In the genomic region with DNA sequence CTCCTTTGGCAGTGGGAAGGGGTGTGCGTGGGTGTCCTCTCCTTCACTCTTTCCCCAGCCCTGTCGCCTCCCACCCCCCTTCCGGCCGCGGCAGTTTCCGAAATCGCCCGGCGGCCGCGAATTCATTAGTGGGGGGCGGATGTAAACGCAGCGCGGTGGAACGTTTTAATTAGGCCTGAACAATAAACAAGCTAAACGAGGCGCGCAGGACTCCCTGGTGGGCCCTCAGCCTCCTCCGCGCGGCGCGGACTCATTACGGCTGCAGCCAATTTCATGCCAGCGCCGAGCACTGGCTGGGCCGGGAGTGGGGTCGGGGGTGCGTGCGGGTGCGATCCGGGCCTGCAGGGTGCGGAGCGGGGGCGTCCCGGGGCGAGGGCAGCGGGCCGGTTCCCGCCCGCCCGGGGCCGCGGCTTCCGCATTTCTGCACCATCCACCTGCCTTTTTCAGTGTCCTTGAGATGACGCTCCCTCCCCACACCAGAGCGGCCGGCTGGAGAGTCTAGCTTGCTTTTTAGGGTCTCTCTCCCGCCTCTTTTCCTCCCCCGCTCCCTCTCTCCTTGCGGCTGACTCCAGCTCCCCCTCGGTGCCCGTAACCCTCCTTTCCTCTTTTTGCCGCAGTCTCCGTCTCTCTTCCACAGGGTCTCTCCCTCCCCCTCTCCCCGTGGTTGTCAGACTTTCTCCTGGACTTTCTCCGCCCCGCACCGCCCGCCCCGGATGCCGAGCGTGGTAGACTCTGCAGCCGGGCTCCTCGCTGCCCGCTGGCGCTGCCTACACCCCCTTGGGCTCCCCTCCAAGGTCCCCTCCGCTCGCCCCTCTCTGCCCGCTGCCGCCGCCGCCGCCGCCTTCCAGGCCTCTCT, we compare ENCODE assay signal across 1 cellular context.
TF ChIP-seq lines count a peak whose summit lies in the region.

A gene (minus strand): TSS at position 644 of the 856 bp plus-strand sequence.

TF ChIP-seq in HEK293, 187 proteins besides CTCF, POLR2A, EP300 and RAD21 (continued from another document):
- TF ChIP-seq, protein P1, sequence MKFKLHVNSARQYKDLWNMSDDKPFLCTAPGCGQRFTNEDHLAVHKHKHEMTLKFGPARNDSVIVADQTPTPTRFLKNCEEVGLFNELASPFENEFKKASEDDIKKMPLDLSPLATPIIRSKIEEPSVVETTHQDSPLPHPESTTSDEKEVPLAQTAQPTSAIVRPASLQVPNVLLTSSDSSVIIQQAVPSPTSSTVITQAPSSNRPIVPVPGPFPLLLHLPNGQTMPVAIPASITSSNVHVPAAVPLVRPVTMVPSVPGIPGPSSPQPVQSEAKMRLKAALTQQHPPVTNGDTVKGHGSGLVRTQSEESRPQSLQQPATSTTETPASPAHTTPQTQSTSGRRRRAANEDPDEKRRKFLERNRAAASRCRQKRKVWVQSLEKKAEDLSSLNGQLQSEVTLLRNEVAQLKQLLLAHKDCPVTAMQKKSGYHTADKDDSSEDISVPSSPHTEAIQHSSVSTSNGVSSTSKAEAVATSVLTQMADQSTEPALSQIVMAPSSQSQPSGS (tag by site-specific recombination; IDR thresholded peaks at IDR 0.05; ENCODE audit: low read depth): no peak
- TF ChIP-seq ZNF274 (IDR thresholded peaks at IDR 0.05; ENCODE audit: low read length) (no peak), ZNF274 (tag by site-specific recombination; IDR thresholded peaks at IDR 0.05; ENCODE audit: borderline replicate concordance) (no peak), ZNF37A (tag by site-specific recombination; IDR thresholded peaks at IDR 0.05) (no peak), ZSCAN16 (tag by site-specific recombination; IDR thresholded peaks at IDR 0.05) (no peak), ZFP41 (tag by site-specific recombination; IDR thresholded peaks at IDR 0.05; ENCODE audit: borderline replicate concordance) (no peak), HOXA7 (CRISPR knock-in tag; IDR thresholded peaks at IDR 0.05; ENCODE audit: borderline replicate concordance) (no peak), ZFP37 (tag by site-specific recombination; IDR thresholded peaks at IDR 0.05) (no peak), ZNF670 (tag by site-specific recombination; IDR thresholded peaks at IDR 0.05; ENCODE audit: low read depth) (no peak), ZNF394 (tag by site-specific recombination; IDR thresholded peaks at IDR 0.05; ENCODE audit: borderline replicate concordance) (no peak)
